In the genomic region with DNA sequence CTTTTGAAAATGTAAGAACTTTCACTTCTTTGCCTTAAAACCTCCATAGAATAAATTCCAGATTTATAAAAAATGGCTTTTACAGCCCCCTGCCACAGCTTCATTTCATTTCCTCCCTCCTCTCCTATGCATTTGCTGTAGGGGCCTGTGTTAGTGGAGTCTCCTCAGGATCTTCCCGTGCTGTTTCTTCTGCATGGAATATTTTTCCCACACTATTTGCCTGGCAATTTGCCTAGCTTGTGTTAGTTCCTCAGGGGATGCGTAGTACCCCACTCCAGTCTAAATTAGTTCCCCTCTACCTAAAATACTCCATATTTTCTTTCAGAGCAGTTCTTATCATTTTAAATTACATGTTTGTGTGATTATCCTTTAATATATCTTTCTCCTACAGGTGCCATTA, we compare ENCODE assay signal across 25 cellular contexts.
DNase-seq lines count a peak whose midpoint lies in the region; ATAC-seq and TF ChIP-seq lines count a peak whose summit lies in the region.
"Had no signal": no experiment of that assay in that cellular context is flagged by ENCODE, and none has a peak within 500 bp of the region (broad histone marks: within the 10 kb centered on the region; RNA-seq: fewer than 3 reads in every experiment).

No MANE protein-coding gene starts in this region.

- H3K9me3 Mint-ChIP-seq in progenitor cell of endocrine pancreas (ENCODE audit: low read depth), result no peaks in the 10 kb centered on the region
- H3K9me3 Mint-ChIP-seq: CD4-positive, alpha-beta memory T cell; CD8-positive, alpha-beta memory T cell had no signal

- no peak overlapping the region for H3K4me3 Mint-ChIP-seq in progenitor cell of endocrine pancreas (ENCODE audit: low read depth)
- H3K4me3 Mint-ChIP-seq: B cell; CD4-positive, alpha-beta memory T cell; CD8-positive, alpha-beta memory T cell had no signal

- H3K36me3 ChIP-seq in right atrium auricular region, result no peaks in the 10 kb centered on the region
- H3K36me3 ChIP-seq: BLaER1 treated with 17β-estradiol and CSF1 and Interleukin-3, amounts not matched to agents 10 nM and 100 nM had no signal

- peak; percentile 38 for ATAC-seq in Right ventricle myocardium superior (ENCODE audit: poor library complexity)
- peak; percentile 60 for ATAC-seq in left ventricle myocardium superior
- ATAC-seq: A549, GM12878 had no signal

- no peak overlapping the region for H3K27ac ChIP-seq in right atrium auricular region
- H3K27ac ChIP-seq: 22Rv1; A549; BLaER1 treated with 17β-estradiol and CSF1 and Interleukin-3, amounts not matched to agents 10 nM and 100 nM; C4-2B had no signal

- H3K9me3 ChIP-seq in right atrium auricular region, result no peaks in the 10 kb centered on the region
- H3K9me3 ChIP-seq: A549; BLaER1 treated with 17β-estradiol and CSF1 and Interleukin-3, amounts not matched to agents 10 nM and 100 nM had no signal

- H3K36me3 Mint-ChIP-seq in progenitor cell of endocrine pancreas (ENCODE audit: insufficient read depth), result no peaks in the 10 kb centered on the region
- H3K36me3 Mint-ChIP-seq: CD4-positive, alpha-beta memory T cell; CD8-positive, alpha-beta memory T cell had no signal

- peak; percentile 7 for DNase-seq in NCI-H2227 treated with DMSO at 0.1 percent for 48 hours (lab: John Stamatoyannopoulos, UW)
- no peak for DNase-seq in NCI-H2227 (lab: John Stamatoyannopoulos, UW; ENCODE audit: unreplicated experiment)
- DNase-seq in Right ventricle myocardium superior, result no peak
- no peak for DNase-seq in right atrium auricular region (ENCODE audit: low spot score)
- DNase-seq in left ventricle myocardium superior, result no peak
- no peak for DNase-seq in cardiac septum (ENCODE audit: low spot score)
- no peak for DNase-seq in progenitor cell of endocrine pancreas (ENCODE audit: low spot score, unreplicated experiment)
- DNase-seq in iPS-NIHi7 (ENCODE audit: extremely low spot score), result no peak
- DNase-seq: AML-193; CD4-positive, alpha-beta memory T cell; CD8-positive, alpha-beta memory T cell; COR-L47; DMS 273 treated with DMSO at 0.1 percent for 48 hours; DMS153; DMS53; DMS79; DND-41; EL; GDM1 had no signal

- peak overlapping the region; percentile 2 for H3K27ac Mint-ChIP-seq in progenitor cell of endocrine pancreas
- H3K27ac Mint-ChIP-seq: B cell; CD4-positive, alpha-beta memory T cell had no signal

- no peaks in the 10 kb centered on the region for H3K27me3 ChIP-seq in right atrium auricular region
- H3K27me3 ChIP-seq: BLaER1 treated with 17β-estradiol and CSF1 and Interleukin-3, amounts not matched to agents 10 nM and 100 nM had no signal

- peaks cover 0 to 4% of the 10 kb centered on the region in 2 donors for H3K4me1 ChIP-seq in right atrium auricular region
- H3K4me1 ChIP-seq: A549; BLaER1 treated with 17β-estradiol and CSF1 and Interleukin-3, amounts not matched to agents 10 nM and 100 nM had no signal

- intact Hi-C loops in Right ventricle myocardium superior (cut with DNase I), result no loop called here
- intact Hi-C loops in left ventricle myocardium superior (cut with micrococcal nuclease), result no loop called here
- intact Hi-C loops in cardiac septum (cut with DNase I), result no loop called here

- H3K4me3 ChIP-seq in right atrium auricular region, result no peak overlapping the region
- H3K4me3 ChIP-seq: A549; BLaER1 treated with 17β-estradiol and CSF1 and Interleukin-3, amounts not matched to agents 10 nM and 100 nM; GM12878 had no signal

- TF ChIP-seq CTCF in right atrium auricular region (IDR thresholded peaks at IDR 0.05) (no peak), progenitor cell of endocrine pancreas (IDR thresholded peaks at IDR 0.05; ENCODE audit: unreplicated experiment) (no peak)

- no peaks in the 10 kb centered on the region for H3K27me3 Mint-ChIP-seq in progenitor cell of endocrine pancreas
- H3K27me3 Mint-ChIP-seq: B cell; CD4-positive, alpha-beta memory T cell; CD8-positive, alpha-beta memory T cell had no signal

- H3K4me1 Mint-ChIP-seq in progenitor cell of endocrine pancreas (ENCODE audit: low read depth), result peaks cover 36% of the 10 kb centered on the region
- H3K4me1 Mint-ChIP-seq: B cell; CD8-positive, alpha-beta memory T cell had no signal
